9 cellular contexts compared by ENCODE assay signal in the genomic region with DNA sequence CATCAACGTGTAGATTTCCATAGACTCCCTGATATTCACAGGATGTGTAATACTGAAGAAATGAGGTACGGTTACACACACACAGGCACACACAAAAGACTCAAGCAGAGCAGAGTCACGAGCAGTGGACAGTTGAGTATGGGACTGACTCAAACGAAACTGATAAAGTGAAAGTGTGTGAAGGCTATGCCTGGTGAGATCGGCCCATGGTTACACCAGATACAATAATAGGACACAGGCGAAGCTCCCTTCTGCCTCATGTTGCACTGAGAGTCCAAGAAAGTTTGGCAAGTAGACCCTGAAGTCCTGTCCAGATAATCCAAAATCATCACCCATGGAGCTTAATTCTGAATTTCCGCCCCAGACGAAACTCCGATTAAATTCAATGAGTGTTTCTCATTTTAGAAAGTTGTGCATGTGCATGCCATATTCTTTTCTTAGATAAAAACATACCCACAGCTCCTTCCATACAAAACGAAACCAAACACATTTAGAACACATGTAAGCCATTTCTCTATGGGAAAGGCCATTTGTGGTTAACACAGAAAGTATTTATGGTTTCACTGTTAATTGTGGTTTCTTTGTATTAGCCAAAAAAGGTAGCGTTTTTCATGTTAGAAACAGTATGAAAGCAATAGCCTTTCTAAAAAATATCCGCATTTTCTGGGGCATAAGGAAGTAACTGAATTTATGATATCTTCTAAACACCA.
DNase-seq lines count a peak whose midpoint lies in the region; ATAC-seq, FAIRE-seq and TF ChIP-seq lines count a peak whose summit lies in the region.
"Had no signal": no experiment of that assay in that cellular context is flagged by ENCODE, and none has a peak within 500 bp of the region (broad histone marks: within the 10 kb centered on the region; RNA-seq: fewer than 3 reads in every experiment).

No MANE protein-coding gene starts in this region.

- H2AFZ ChIP-seq in astrocyte (ENCODE audit: low read depth, low read length), result no peak overlapping the region

- H3K4me1 ChIP-seq in astrocyte (ENCODE audit: insufficient read depth, low read length), result no peaks in the 10 kb centered on the region
- no peaks in the 10 kb centered on the region for H3K4me1 ChIP-seq in effector memory CD4-positive, alpha-beta T cell (ENCODE audit: control insufficient read depth, insufficient read depth, low read length, poor library complexity, severe bottlenecking)
- H3K4me1 ChIP-seq in HAP-1, result no peaks in the 10 kb centered on the region
- no peaks in the 10 kb centered on the region for H3K4me1 ChIP-seq in spleen

- no peaks in the 10 kb centered on the region for H3K36me3 Mint-ChIP-seq in astrocyte (ENCODE audit: low read depth, unreplicated experiment)
- no peaks in the 10 kb centered on the region for H3K36me3 Mint-ChIP-seq in type B pancreatic cell

- H3K9me3 ChIP-seq in astrocyte (ENCODE audit: insufficient read depth, low read depth, low read length), result no peaks in the 10 kb centered on the region
- H3K9me3 ChIP-seq in effector memory CD4-positive, alpha-beta T cell (ENCODE audit: control insufficient read depth, low read length), result no peaks in the 10 kb centered on the region
- H3K9me3 ChIP-seq in HAP-1, result no peaks in the 10 kb centered on the region
- no peaks in the 10 kb centered on the region for H3K9me3 ChIP-seq in spleen
- H3K9me3 ChIP-seq: thoracic aorta had no signal

- no peaks in the 10 kb centered on the region for H3K27me3 ChIP-seq in astrocyte (ENCODE audit: insufficient read depth, low read length)
- H3K27me3 ChIP-seq in effector memory CD4-positive, alpha-beta T cell (replicated peaks; ENCODE audit: control insufficient read depth, insufficient read depth, low read length, poor library complexity, severe bottlenecking), result no peaks in the 10 kb centered on the region
- no peaks in the 10 kb centered on the region; the same call in 1 of the 2 replicates for H3K27me3 ChIP-seq in HAP-1 (ENCODE audit: low read depth)
- H3K27me3 ChIP-seq in spleen (replicated peaks in 1 of 7), result peaks cover 0 to 12% (median 0%) of the 10 kb centered on the region in 7 donors

- DNase-seq in EH (ENCODE audit: low read depth), result peak; percentile 72
- DNase-seq in astrocyte (ENCODE audit: low read depth), result peak; percentile 6
- no peak for DNase-seq in effector memory CD4-positive, alpha-beta T cell
- DNase-seq in HAP-1 (ENCODE audit: low spot score in 2 of 2), result no peak
- DNase-seq in spleen, result no peak
- DNase-seq in type B pancreatic cell (ENCODE audit: extremely low spot score, unreplicated experiment), result no peak

- H3K36me3 ChIP-seq in astrocyte (ENCODE audit: insufficient read depth, low read length), result no peaks in the 10 kb centered on the region
- no peaks in the 10 kb centered on the region for H3K36me3 ChIP-seq in effector memory CD4-positive, alpha-beta T cell (ENCODE audit: control insufficient read depth, insufficient read depth, low read length)
- H3K36me3 ChIP-seq in HAP-1 (replicated peaks), result no peaks in the 10 kb centered on the region
- no peaks in the 10 kb centered on the region for H3K36me3 ChIP-seq in spleen
- H3K36me3 ChIP-seq: thoracic aorta had no signal

- H3K4me3 Mint-ChIP-seq in astrocyte (ENCODE audit: unreplicated experiment), result no peak overlapping the region
- no peak overlapping the region for H3K4me3 Mint-ChIP-seq in type B pancreatic cell

- no peak for TF ChIP-seq POLR2A in spleen (IDR thresholded peaks at IDR 0.05)

- ATAC-seq in GM21360 (IDR thresholded peaks at IDR 0.05; ENCODE audit: unreplicated experiment), result peak; percentile 96
- peak; percentile 96 for ATAC-seq in HG03520 (IDR thresholded peaks at IDR 0.05; ENCODE audit: unreplicated experiment)

- H3K4me1 Mint-ChIP-seq in astrocyte (ENCODE audit: low read depth, unreplicated experiment) (peaks cover 7% of the 10 kb centered on the region), type B pancreatic cell (ENCODE audit: unreplicated experiment) (no peaks in the 10 kb centered on the region)

- H3K9me3 Mint-ChIP-seq in astrocyte (ENCODE audit: unreplicated experiment), result no peaks in the 10 kb centered on the region
- H3K9me3 Mint-ChIP-seq in type B pancreatic cell, result no peaks in the 10 kb centered on the region

- no peak overlapping the region for H3K9ac ChIP-seq in astrocyte (ENCODE audit: low read length)

- H4K20me1 ChIP-seq in astrocyte (ENCODE audit: insufficient read depth, low read length), result no peaks in the 10 kb centered on the region

- in situ Hi-C loops in HAP-1 (cut with MboI; ENCODE audit: low sequenced_read_pairs), result no loop called here

- no peak for TF ChIP-seq CTCF in astrocyte (IDR thresholded peaks at IDR 0.05; ENCODE audit: insufficient read depth, low read depth, low read length)
- no peak for TF ChIP-seq CTCF in spleen (IDR thresholded peaks at IDR 0.05 in 8 of 11, conservative IDR thresholded peaks at IDR 0.05 in 3 of 11)
- no peak for TF ChIP-seq CTCF in type B pancreatic cell (conservative IDR thresholded peaks at IDR 0.05)

- H3K27ac Mint-ChIP-seq in astrocyte (ENCODE audit: unreplicated experiment) (no peak overlapping the region), type B pancreatic cell (no peak overlapping the region)

- no peaks in the 10 kb centered on the region for H3K79me2 ChIP-seq in astrocyte (ENCODE audit: insufficient read depth, low read length)

- no peaks in the 10 kb centered on the region for H3K27me3 Mint-ChIP-seq in astrocyte (ENCODE audit: low read depth, unreplicated experiment)
- H3K27me3 Mint-ChIP-seq in type B pancreatic cell, result no peaks in the 10 kb centered on the region

- H3K27ac ChIP-seq in astrocyte (ENCODE audit: low read depth, low read length) (no peak overlapping the region), spleen (no peak overlapping the region)
- H3K27ac ChIP-seq in effector memory CD4-positive, alpha-beta T cell (ENCODE audit: insufficient read depth, low read length, poor library complexity, severe bottlenecking), result no peak overlapping the region
- H3K27ac ChIP-seq: thoracic aorta had no signal

- peak; percentile 60 for FAIRE-seq in astrocyte (lab: Jason Lieb, UNC)

- 55 to 65% (median 59%) methylated on average over 12 of the region's 12 CpGs for WGBS in spleen, 5 donors

- H3K4me2 ChIP-seq in astrocyte (ENCODE audit: low read length), result no peak overlapping the region

- no peak overlapping the region for H3K4me3 ChIP-seq in astrocyte (ENCODE audit: insufficient read depth, low read depth, low read length)
- H3K4me3 ChIP-seq in effector memory CD4-positive, alpha-beta T cell (ENCODE audit: insufficient read depth, low read depth, low read length, poor library complexity, severe bottlenecking), result no peak overlapping the region
- H3K4me3 ChIP-seq in HAP-1, result no peak overlapping the region
- H3K4me3 ChIP-seq in spleen, result peak overlapping the region in 1 of 8 donors; percentile 35
- H3K4me3 ChIP-seq: thoracic aorta had no signal

- intact Hi-C loops in spleen (cut with DNase I; ENCODE audit: low total_unique reads), result no loop called here

Comparison
In these comparisons a context has a peak if more than half of its experiments do, and no peak if none do; other contexts are left out.
1. DNase-seq: peak in EH (single experiment) and astrocyte (single experiment); none in effector memory CD4-positive, alpha-beta T cell (0 of 3), HAP-1 (0 of 2), spleen (single experiment) and type B pancreatic cell (single experiment).